8 cellular contexts compared by ENCODE assay signal in genomic region chr1:38000529-38001453, GRCh38. TPM values are rescaled to one million over a fixed set of nuclear protein-coding genes. Genes with fewer than 3 reads are reported as not detected.
A peak's percentile ranks its signal among the peaks of the same experiment; 100 is the strongest.
DNase-seq lines count a peak whose midpoint lies in the region; TF ChIP-seq lines count a peak whose summit lies in the region.

No MANE protein-coding gene starts in this region.

- no peaks in the 10 kb centered on the region for H3K9me3 ChIP-seq in vagina

- peak overlapping the region; percentile 45 for H3K4me3 ChIP-seq in NB4 (ENCODE audit: low read depth, low read length)
- peak overlapping the region in 1 of 2 donors; percentile 24 for H3K4me3 ChIP-seq in vagina

- H3K36me3 ChIP-seq in vagina, result no peaks in the 10 kb centered on the region

- H3K27ac ChIP-seq in vagina, result peak overlapping the region; percentile 93

- no peaks in the 10 kb centered on the region for H3K27me3 ChIP-seq in vagina

- TF ChIP-seq POLR2A in NB4 (IDR thresholded peaks at IDR 0.05; ENCODE audit: extremely low read depth, insufficient read length) (no peak), vagina (IDR thresholded peaks at IDR 0.05) (no peak)

- in situ Hi-C loops in ACHN (cut with HindIII; ENCODE audit: low pct_ligation_motif_present, low pct_unique_long_range_greater_than_20kb, low sequenced_read_pairs), result no loop called here

- H3K4me1 ChIP-seq in vagina, result peaks cover 78% of the 10 kb centered on the region

- intact Hi-C loops in vagina (cut with DNase I), result no loop called here

- no peak for TF ChIP-seq CTCF in NB4 (IDR thresholded peaks at IDR 0.05; ENCODE audit: low read depth, low read length)
- no peak for TF ChIP-seq CTCF in vagina (IDR thresholded peaks at IDR 0.05)

- DNase-seq in ACHN (peak; percentile 51), NB4 (ENCODE audit: low read depth) (peak; percentile 26), dedifferentiated amniotic fluid mesenchymal stem cell (ENCODE audit: extremely low spot score) (peak; percentile 44), lung microvascular endothelial cell (ENCODE audit: low read depth in 2 of 2) (peak; percentile 62 to 89), vagina (ENCODE audit: extremely low spot score in 2 of 2) (peak in 1 of 2 donors; percentile 88), NCI-H2107 treated with DMSO at 0.1 percent for 48 hours (lab: John Stamatoyannopoulos, UW; ENCODE audit: unreplicated experiment) (no peak), inferior parietal cortex (ENCODE audit: extremely low spot score) (no peak)
- no peak for DNase-seq in activated CD4-positive, alpha-beta T cell treated with anti-CD3 and anti-CD28 coated beads for 1 hour

RNA-seq across cellular contexts. Expression of gene FHL3, which starts 4.5 kb away (rescaled TPM):
- 7.7 and 12.4 TPM in 2 replicates for total RNA-seq in lung microvascular endothelial cell
- total RNA-seq in vagina, result 26.3 TPM

RNA-seq across cellular contexts. Expression of gene SF3A3, which starts 11.0 kb away (rescaled TPM):
- total RNA-seq in lung microvascular endothelial cell (48.8 and 59.9 TPM in 2 replicates), vagina (50.3 TPM)

RNA-seq across cellular contexts. Expression of gene UTP11, which starts 11.7 kb away (rescaled TPM):
- total RNA-seq in lung microvascular endothelial cell, result 26.4 and 26.6 TPM in 2 replicates
- total RNA-seq in vagina, result 18.7 TPM

RNA-seq across cellular contexts. Expression of gene POU3F1, which starts 45.8 kb away (rescaled TPM):
- under 0.01 TPM in 1 of 2 replicates, not detected in the other for total RNA-seq in lung microvascular endothelial cell
- total RNA-seq in vagina, result not detected

RNA-seq across cellular contexts. Expression of gene INPP5B, which starts 53.9 kb away (rescaled TPM):
- total RNA-seq in lung microvascular endothelial cell (13.9 and 20.6 TPM in 2 replicates), vagina (31.2 TPM)

Comparison
In these comparisons a context has a peak if more than half of its experiments do, and no peak if none do; other contexts are left out.
1. DNase-seq: peak in ACHN (single experiment), NB4 (single experiment), dedifferentiated amniotic fluid mesenchymal stem cell (single experiment) and lung microvascular endothelial cell (2 of 2); none in NCI-H2107 treated with DMSO at 0.1 percent for 48 hours (single experiment), activated CD4-positive, alpha-beta T cell treated with anti-CD3 and anti-CD28 coated beads for 1 hour (single experiment) and inferior parietal cortex (single experiment).